ENCODE assay signal across 22 cellular contexts in genomic region chrX:2784026-2784425, GRCh38. TPM values are rescaled to one million over a fixed set of nuclear protein-coding genes. Genes with fewer than 3 reads are reported as not detected.
DNase-seq lines count a peak whose midpoint lies in the region; ATAC-seq and TF ChIP-seq lines count a peak whose summit lies in the region.
"Had no signal": no experiment of that assay in that cellular context is flagged by ENCODE, and none has a peak within 500 bp of the region (broad histone marks: within the 10 kb centered on the region; RNA-seq: fewer than 3 reads in every experiment).

No MANE protein-coding gene starts in this region.

- no peaks in the 10 kb centered on the region for H3K36me3 Mint-ChIP-seq in nephron (ENCODE audit: low read depth)

- no peak for ATAC-seq in left cardiac atrium
- ATAC-seq in Right ventricle myocardium superior (ENCODE audit: poor library complexity) = no peak
- ATAC-seq in HG03280 (IDR thresholded peaks at IDR 0.05; ENCODE audit: unreplicated experiment) = no peak
- ATAC-seq in GM21619 (IDR thresholded peaks at IDR 0.05; ENCODE audit: unreplicated experiment) = no peak
- ATAC-seq in GM19035 (IDR thresholded peaks at IDR 0.05; ENCODE audit: unreplicated experiment) = no peak
- ATAC-seq: Panc1 had no signal

- intact Hi-C loops in left cardiac atrium (cut with DNase I) (no loop called here), Right ventricle myocardium superior (cut with DNase I) (no loop called here)

- H3K4me1 Mint-ChIP-seq in nephron = peaks cover 29% of the 10 kb centered on the region

- DNase-seq in left cardiac atrium = peak; percentile 29
- no peak for DNase-seq in Right ventricle myocardium superior
- peak; percentile 5 for DNase-seq in fibroblast of gingiva (ENCODE audit: low read depth)
- peak; percentile 19 for DNase-seq in skeletal muscle cell (ENCODE audit: low read depth)
- DNase-seq: 8988T; ACHN; GM23248; H7; KBM-7; MG63; NCI-H2029; NCI-H446; NCI-H524 treated with DMSO at 0.1 percent for 48 hours; NCI-H82; NK-92 treated with Interleukin-12 subunit alpha and Interleukin-12 subunit beta, amount 100 ng/mL, for 24 hours; SIG-M5 had no signal

- TF ChIP-seq CTCF in nephron (IDR thresholded peaks at IDR 0.05; ENCODE audit: unreplicated experiment in 3 of 3) = no peak

- peaks cover 10% of the 10 kb centered on the region for H3K27me3 Mint-ChIP-seq in nephron (ENCODE audit: low read depth)

- H3K27ac Mint-ChIP-seq in nephron = peak overlapping the region in 2 of 3 experiments; percentile 66 to 96

- H3K4me3 Mint-ChIP-seq in nephron = no peak overlapping the region

- no peaks in the 10 kb centered on the region for H3K9me3 Mint-ChIP-seq in nephron

- H3K4me3 ChIP-seq in skeletal muscle cell (ENCODE audit: low read depth, low read length) = no peak overlapping the region
- H3K4me3 ChIP-seq: GM23248, MG63, SK-N-MC had no signal

RNA-seq across cellular contexts. Expression of gene XG, which starts 32.2 kb away (rescaled TPM):
- total RNA-seq in left cardiac atrium = 1 to 10 TPM in 1 of 2 donors, under 1 TPM in 1; 0.38 to 1.0 TPM
- total RNA-seq in Right ventricle myocardium superior = 0.35 TPM

RNA-seq across cellular contexts. Expression of gene GYG2, which starts 44.7 kb away (rescaled TPM):
- total RNA-seq in left cardiac atrium (10 to 100 TPM; 21.1 to 24.8 TPM), Right ventricle myocardium superior (1.3 TPM)
